17 cellular contexts compared by ENCODE assay signal in genomic region chr4:156322592-156322991, GRCh38.
A peak's percentile ranks its signal among the peaks of the same experiment; 100 is the strongest.
DNase-seq lines count a peak whose midpoint lies in the region; ATAC-seq and TF ChIP-seq lines count a peak whose summit lies in the region.
"Had no signal": no experiment of that assay in that cellular context is flagged by ENCODE, and none has a peak within 500 bp of the region (broad histone marks: within the 10 kb centered on the region; RNA-seq: fewer than 3 reads in every experiment).

No MANE protein-coding gene starts in this region.

- no peak for TF ChIP-seq RAD21 in IMR-90 (IDR thresholded peaks at IDR 0.05; ENCODE audit: low read length)

- no peak overlapping the region for H2BK20ac ChIP-seq in IMR-90 (ENCODE audit: low read depth, low read length)

- BruUV-seq in IMR-90 (replicated peaks; lab: Mats Ljungman, UMichigan) = no TSS peak

- no peaks in the 10 kb centered on the region for H3K9me1 ChIP-seq in IMR-90 (ENCODE audit: insufficient read depth, low read length)

- H2AK5ac ChIP-seq in IMR-90 (ENCODE audit: low read depth, low read length) = no peak overlapping the region

- peaks cover 2% of the 10 kb centered on the region for H3K4me1 ChIP-seq in IMR-90 (ENCODE audit: control insufficient read depth, insufficient read depth, low read length)
- no peaks in the 10 kb centered on the region for H3K4me1 ChIP-seq in heart left ventricle
- H3K4me1 ChIP-seq: BE2C, neural progenitor cell, uterus had no signal

- H4K20me1 ChIP-seq in IMR-90 (ENCODE audit: insufficient read depth, low read length) = no peaks in the 10 kb centered on the region

- no peak overlapping the region; the same call in 1 of the 2 replicates for H3K4ac ChIP-seq in IMR-90 (ENCODE audit: low read depth, low read length)

- H2AK9ac ChIP-seq in IMR-90 (replicated peaks; ENCODE audit: low read depth, low read length, poor library complexity) = no peak overlapping the region

- H3K36me3 ChIP-seq in IMR-90 (ENCODE audit: control insufficient read depth, insufficient read depth, low read length) (no peaks in the 10 kb centered on the region), heart left ventricle (no peaks in the 10 kb centered on the region)
- H3K36me3 ChIP-seq: BE2C, neural progenitor cell, uterus had no signal

- H3K27me3 Mint-ChIP-seq in chondrocyte (ENCODE audit: low read depth) = no peaks in the 10 kb centered on the region

- H4K8ac ChIP-seq in IMR-90 (ENCODE audit: low read depth in 2 of 2, low read length in 2 of 2) = no peak overlapping the region

- H3K9me3 ChIP-seq in IMR-90 (ENCODE audit: control insufficient read depth, insufficient read depth, low read length) (no peaks in the 10 kb centered on the region), heart left ventricle (peaks cover 0 to 7% (median 0%) of the 10 kb centered on the region in 12 donors)
- H3K9me3 ChIP-seq: BE2C, uterus had no signal

- dilution Hi-C loops in IMR-90 (cut with HindIII; ENCODE audit: low sequenced_read_pairs, unreplicated experiment) = no loop called here

- H3K4me3 ChIP-seq in IMR-90 (ENCODE audit: insufficient read depth, low read depth, low read length) (no peak overlapping the region), heart left ventricle (no peak overlapping the region)
- H3K4me3 ChIP-seq: neural progenitor cell, uterus had no signal

- H3K4me2 ChIP-seq in IMR-90 (ENCODE audit: low read depth, low read length) = peak overlapping the region; percentile 34; the same call in 1 of the 2 replicates
- H3K4me2 ChIP-seq: neural progenitor cell had no signal

- no peak overlapping the region for H2AFZ ChIP-seq in IMR-90 (replicated peaks; ENCODE audit: low read length, poor library complexity)
- H2AFZ ChIP-seq: neural progenitor cell had no signal

- DNase-seq in AG08396 (ENCODE audit: low spot score) (peak; percentile 13), IMR-90 (peak; percentile 90), chondrocyte (ENCODE audit: low spot score) (no peak), kidney tubule cell (ENCODE audit: low spot score) (peak; percentile 91), iPS-NIHi7 (ENCODE audit: extremely low spot score) (no peak), heart left ventricle (no peak)
- DNase-seq: activated naive CD4-positive, alpha-beta T cell treated with anti-CD3 and anti-CD28 coated beads, Interleukin-2, amount 50 U/mL, for 16 hours; BE2C; cortex of kidney; DMS79; left ventricle myocardium superior; NCI-H1694; NCI-H526 treated with DMSO at 0.1 percent for 48 hours; uterus had no signal

- TF ChIP-seq CTCF in IMR-90 (conservative IDR thresholded peaks at IDR 0.05; ENCODE audit: low read depth, low read length) (no peak), chondrocyte (IDR thresholded peaks at IDR 0.05) (no peak), heart left ventricle (IDR thresholded peaks at IDR 0.05) (no peak)

- H3K4me1 Mint-ChIP-seq in chondrocyte (ENCODE audit: low read depth) = peaks cover 23% of the 10 kb centered on the region

- H3K9ac ChIP-seq in IMR-90 (ENCODE audit: low read depth, low read length) = no peak overlapping the region
- H3K9ac ChIP-seq: neural progenitor cell had no signal

- H3K56ac ChIP-seq in IMR-90 (ENCODE audit: extremely low read depth, insufficient read depth, low read length) = no peak overlapping the region

- ATAC-seq in IMR-90 (ENCODE audit: low read depth) (peak; percentile 77), HG03521 (IDR thresholded peaks at IDR 0.05; ENCODE audit: unreplicated experiment) (no peak), heart left ventricle (no peak), GM21390 (IDR thresholded peaks at IDR 0.05; ENCODE audit: unreplicated experiment) (no peak)
- ATAC-seq: left ventricle myocardium superior had no signal

- H4K91ac ChIP-seq in IMR-90 (ENCODE audit: insufficient read depth, low read depth, low read length) = no peak overlapping the region

- H3K18ac ChIP-seq in IMR-90 (ENCODE audit: low read depth, low read length) = no peak overlapping the region

- no peak overlapping the region for H3K4me3 Mint-ChIP-seq in chondrocyte (ENCODE audit: unreplicated experiment)
- H3K4me3 Mint-ChIP-seq: neural progenitor cell had no signal

- POLR2A ChIA-PET in IMR-90 (lab: Charles Lee; ENCODE audit: unreplicated experiment) = no interaction called here

- H3K27ac ChIP-seq in IMR-90 (ENCODE audit: insufficient read depth, low read length) = no peak overlapping the region
- no peak overlapping the region for H3K27ac ChIP-seq in heart left ventricle
- H3K27ac ChIP-seq: neural progenitor cell, uterus had no signal

- no peak overlapping the region for H2BK15ac ChIP-seq in IMR-90 (ENCODE audit: low read depth, low read length)

- no peaks in the 10 kb centered on the region for H3K27me3 ChIP-seq in IMR-90 (ENCODE audit: control insufficient read depth, insufficient read depth, low read length)
- H3K27me3 ChIP-seq in heart left ventricle = no peaks in the 10 kb centered on the region
- H3K27me3 ChIP-seq: BE2C, neural progenitor cell, uterus had no signal

- H2BK5ac ChIP-seq in IMR-90 (ENCODE audit: low read depth, low read length, poor library complexity, severe bottlenecking) = peak overlapping the region; percentile 53

- peak overlapping the region; percentile 19 for H3K27ac Mint-ChIP-seq in chondrocyte (ENCODE audit: unreplicated experiment)
- H3K27ac Mint-ChIP-seq: neural progenitor cell had no signal

- H3K36me3 Mint-ChIP-seq in chondrocyte (ENCODE audit: low read depth) = no peaks in the 10 kb centered on the region
- H3K36me3 Mint-ChIP-seq: neural progenitor cell had no signal

- CTCF ChIA-PET in IMR-90 (lab: Yijun Ruan, JAX) = no interaction called here

- H3K23ac ChIP-seq in IMR-90 (ENCODE audit: low read depth, low read length) = no peak overlapping the region

- no peak overlapping the region for H4K5ac ChIP-seq in IMR-90 (ENCODE audit: low read depth, low read length)

- intact Hi-C loops in IMR-90 (cut with micrococcal nuclease) = no loop called here
- intact Hi-C loops in heart left ventricle (cut with DNase I) = no loop called here

- peak overlapping the region; percentile 35; the same call in 1 of the 2 replicates for H2BK120ac ChIP-seq in IMR-90 (ENCODE audit: low read depth, low read length)

- in situ Hi-C loops in IMR-90 (cut with MboI; ENCODE audit: low sequenced_read_pairs) = no loop called here

- no peak overlapping the region for H3K14ac ChIP-seq in IMR-90 (replicated peaks; ENCODE audit: low read depth, low read length)

- TF ChIP-seq POLR2A in IMR-90 (IDR thresholded peaks at IDR 0.05; ENCODE audit: low read depth, low read length) (no peak), heart left ventricle (IDR thresholded peaks at IDR 0.05) (no peak)

- no peaks in the 10 kb centered on the region for H3K79me1 ChIP-seq in IMR-90 (ENCODE audit: low read depth in 1 of 2, low read length in 2 of 2)

- H3K9me3 Mint-ChIP-seq in chondrocyte (ENCODE audit: low read depth) = peaks cover 9% of the 10 kb centered on the region
- H3K9me3 Mint-ChIP-seq: neural progenitor cell had no signal

TF ChIP-seq in IMR-90, 13 proteins besides CTCF, POLR2A, EP300 and RAD21:
- peak; percentile 77 for TF ChIP-seq FOS (IDR thresholded peaks at IDR 0.05; ENCODE audit: low read depth, low read length)
- no peak for TF ChIP-seq CEBPB (IDR thresholded peaks at IDR 0.05; ENCODE audit: low read depth, low read length)
- TF ChIP-seq CHD1 (IDR thresholded peaks at IDR 0.05; ENCODE audit: low read depth, low read length) = no peak

Comparison
In these comparisons a context has a peak if more than half of its experiments do, and no peak if none do; other contexts are left out.
1. DNase-seq: peak in AG08396 (single experiment), IMR-90 (single experiment) and kidney tubule cell (single experiment); none in chondrocyte (single experiment), iPS-NIHi7 (single experiment) and heart left ventricle (0 of 5).